ENCODE assay signal across 10 cellular contexts in the genomic region with DNA sequence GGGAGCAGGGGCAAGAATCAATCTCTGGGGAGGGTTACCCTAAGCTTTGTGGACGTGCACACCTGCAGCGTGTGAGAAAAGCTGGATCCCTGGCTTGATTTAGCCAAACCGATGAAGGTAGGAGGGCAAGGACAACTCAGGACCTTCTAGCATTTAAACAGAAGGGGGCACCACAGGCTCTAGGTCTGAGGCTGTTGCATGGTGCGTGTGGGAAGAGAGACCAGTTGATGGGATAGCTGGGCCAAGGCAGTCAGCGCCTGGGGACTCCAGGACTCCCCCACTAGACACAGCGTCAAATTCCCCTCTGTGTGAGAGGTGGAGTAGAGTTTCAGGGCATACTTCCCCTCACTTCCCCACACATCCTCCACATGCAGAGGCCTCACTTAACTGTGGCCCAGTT. TPM values are rescaled to one million over a fixed set of nuclear protein-coding genes. Genes with fewer than 3 reads are reported as not detected.
DNase-seq lines count a peak whose midpoint lies in the region; ATAC-seq and TF ChIP-seq lines count a peak whose summit lies in the region.
"Had no signal": no experiment of that assay in that cellular context is flagged by ENCODE, and none has a peak within 500 bp of the region (broad histone marks: within the 10 kb centered on the region; RNA-seq: fewer than 3 reads in every experiment).

No MANE protein-coding gene starts in this region.

- intact Hi-C loops in HCT116 (cut with micrococcal nuclease): loop anchor here (1.0 kb wide), 1 partner anchor 175 kb away; no protein-coding TSS in a partner anchor

- no peak overlapping the region for H2AFZ ChIP-seq in HCT116 (ENCODE audit: low read depth, low read length, poor library complexity, severe bottlenecking)

- DNase-seq in DMS 273 (lab: John Stamatoyannopoulos, UW; ENCODE audit: unreplicated experiment) (peak; percentile 74), HCT116 (ENCODE audit: low read depth, low spot score) (no peak), SW480 (ENCODE audit: low spot score) (peak; percentile 2), left kidney (ENCODE audit: low read depth, low spot score) (peak; percentile 71), SKM-1 treated with dmso at 0.1 percent for 144 hours (lab: John Stamatoyannopoulos, UW; ENCODE audit: unreplicated experiment) (no peak), glomerular visceral epithelial cell (ENCODE audit: extremely low spot score) (no peak)
- no peak for DNase-seq in activated CD4-positive, alpha-beta T cell treated with anti-CD3 and anti-CD28 coated beads, Interleukin-2, amount 50 U/mL, for 4 hours
- DNase-seq: activated CD8-positive, alpha-beta T cell treated with anti-CD3 and anti-CD28 coated beads, Interleukin-2, amount 10 ng/mL, durations not matched to agents 7 days and 5 days had no signal

- no peaks in the 10 kb centered on the region for H3K9me2 ChIP-seq in HCT116 (ENCODE audit: insufficient read depth)

- H3K4me2 ChIP-seq in HCT116 (ENCODE audit: low read length): no peak overlapping the region

- H4K20me1 ChIP-seq in HCT116 (ENCODE audit: insufficient read depth): no peaks in the 10 kb centered on the region

- H3K9me3 ChIP-seq in HCT116 (ENCODE audit: control insufficient read depth in 1 of 2, insufficient read depth in 1 of 2, low read depth in 1 of 2, low read length in 2 of 2): no peaks in the 10 kb centered on the region

- H3K9ac ChIP-seq in HCT116 (ENCODE audit: low read length): no peak overlapping the region

- CTCF ChIA-PET in HCT116 (lab: Charles Lee): interaction anchor here (1.1 to 2.2 kb wide), 3 partner anchors 175 to 889 kb away, joined by 4 to 10 read pairs (median 7); no protein-coding TSS in a partner anchor

- no peak overlapping the region for H3K27ac ChIP-seq in HCT116 (ENCODE audit: low read depth, low read length)

- no peak overlapping the region for H3K4me3 ChIP-seq in HCT116 (replicated peaks in 1 of 2; ENCODE audit: low read depth in 1 of 2, low read length in 2 of 2)

- POLR2A ChIA-PET in HCT116 (lab: Charles Lee): no interaction called here

- no peak for TF ChIP-seq POLR2A in HCT116 (IDR thresholded peaks at IDR 0.05; ENCODE audit: borderline replicate concordance, extremely low read depth, insufficient read depth, insufficient read length)

- peak; percentile 11 to 28 (median 28); a peak in 3 of 6 replicates for TF ChIP-seq CTCF in HCT116 (IDR thresholded peaks at IDR 0.05 in 2 of 3, conservative IDR thresholded peaks at IDR 0.05 in 1 of 3; ENCODE audit: borderline replicate concordance in 1 of 3, insufficient read depth in 1 of 3, low read depth in 2 of 3, low read length in 2 of 3)

- no peaks in the 10 kb centered on the region for H3K79me2 ChIP-seq in HCT116 (ENCODE audit: insufficient read depth, low read length)

- RAD21 ChIA-PET in HCT116 (lab: Charles Lee; ENCODE audit: low non-redundant PET in 1 of 2, low total read pairs in 2 of 2, uncharacterized antibody in 2 of 2, unreplicated experiment in 2 of 2): interaction anchor here in 1 of 2 experiments (0.6 kb wide), 1 partner anchor 189 kb away, joined by 4 read pairs; a partner anchor contains a TSS

- peaks cover 0 to 12% of the 10 kb centered on the region in 2 experiments; a peak in 2 of 4 replicates for H3K4me1 ChIP-seq in HCT116 (ENCODE audit: control insufficient read depth in 1 of 2, insufficient read depth in 2 of 2, low read length in 2 of 2)

- no peaks in the 10 kb centered on the region for H3K36me3 ChIP-seq in HCT116 (ENCODE audit: control insufficient read depth in 1 of 2, insufficient read depth in 2 of 2, low read length in 2 of 2)

- H3K27me3 ChIP-seq in HCT116 (ENCODE audit: insufficient read depth, low read length): no peaks in the 10 kb centered on the region

- ATAC-seq in HCT116: no peak; the same call in 1 of the 2 replicates
- ATAC-seq in HG02763 (IDR thresholded peaks at IDR 0.05; ENCODE audit: unreplicated experiment): no peak
- ATAC-seq: activated CD8-positive, alpha-beta T cell treated with anti-CD3 and anti-CD28 coated beads, Interleukin-2, amount 10 ng/mL, durations not matched to agents 7 days and 5 days had no signal

- TF ChIP-seq RAD21 in HCT116 (IDR thresholded peaks at IDR 0.05; ENCODE audit: low read depth): peak; percentile 53

- no TSS peak for BruUV-seq in HCT116 (replicated peaks; lab: Mats Ljungman, UMichigan)

TF ChIP-seq in HCT116, 20 proteins besides CTCF, POLR2A, EP300 and RAD21:
- TF ChIP-seq EGR1 (IDR thresholded peaks at IDR 0.05; ENCODE audit: low read depth): no peak
- TF ChIP-seq YY1 (IDR thresholded peaks at IDR 0.05; ENCODE audit: extremely low read depth, insufficient replicate concordance, low read depth, low read length): no peak
- no peak for TF ChIP-seq JUND (IDR thresholded peaks at IDR 0.05)
- no peak for TF ChIP-seq ZNF274 (IDR thresholded peaks at IDR 0.05; ENCODE audit: low read depth, low read length)
- TF ChIP-seq SIN3A (IDR thresholded peaks at IDR 0.05; ENCODE audit: low read depth): no peak
- TF ChIP-seq EZH2 (IDR thresholded peaks at IDR 0.05): no peak
- TF ChIP-seq, protein P1, sequence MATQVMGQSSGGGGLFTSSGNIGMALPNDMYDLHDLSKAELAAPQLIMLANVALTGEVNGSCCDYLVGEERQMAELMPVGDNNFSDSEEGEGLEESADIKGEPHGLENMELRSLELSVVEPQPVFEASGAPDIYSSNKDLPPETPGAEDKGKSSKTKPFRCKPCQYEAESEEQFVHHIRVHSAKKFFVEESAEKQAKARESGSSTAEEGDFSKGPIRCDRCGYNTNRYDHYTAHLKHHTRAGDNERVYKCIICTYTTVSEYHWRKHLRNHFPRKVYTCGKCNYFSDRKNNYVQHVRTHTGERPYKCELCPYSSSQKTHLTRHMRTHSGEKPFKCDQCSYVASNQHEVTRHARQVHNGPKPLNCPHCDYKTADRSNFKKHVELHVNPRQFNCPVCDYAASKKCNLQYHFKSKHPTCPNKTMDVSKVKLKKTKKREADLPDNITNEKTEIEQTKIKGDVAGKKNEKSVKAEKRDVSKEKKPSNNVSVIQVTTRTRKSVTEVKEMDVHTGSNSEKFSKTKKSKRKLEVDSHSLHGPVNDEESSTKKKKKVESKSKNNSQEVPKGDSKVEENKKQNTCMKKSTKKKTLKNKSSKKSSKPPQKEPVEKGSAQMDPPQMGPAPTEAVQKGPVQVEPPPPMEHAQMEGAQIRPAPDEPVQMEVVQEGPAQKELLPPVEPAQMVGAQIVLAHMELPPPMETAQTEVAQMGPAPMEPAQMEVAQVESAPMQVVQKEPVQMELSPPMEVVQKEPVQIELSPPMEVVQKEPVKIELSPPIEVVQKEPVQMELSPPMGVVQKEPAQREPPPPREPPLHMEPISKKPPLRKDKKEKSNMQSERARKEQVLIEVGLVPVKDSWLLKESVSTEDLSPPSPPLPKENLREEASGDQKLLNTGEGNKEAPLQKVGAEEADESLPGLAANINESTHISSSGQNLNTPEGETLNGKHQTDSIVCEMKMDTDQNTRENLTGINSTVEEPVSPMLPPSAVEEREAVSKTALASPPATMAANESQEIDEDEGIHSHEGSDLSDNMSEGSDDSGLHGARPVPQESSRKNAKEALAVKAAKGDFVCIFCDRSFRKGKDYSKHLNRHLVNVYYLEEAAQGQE (IDR thresholded peaks at IDR 0.05; ENCODE audit: low read depth): no peak
- TF ChIP-seq, protein P2, sequence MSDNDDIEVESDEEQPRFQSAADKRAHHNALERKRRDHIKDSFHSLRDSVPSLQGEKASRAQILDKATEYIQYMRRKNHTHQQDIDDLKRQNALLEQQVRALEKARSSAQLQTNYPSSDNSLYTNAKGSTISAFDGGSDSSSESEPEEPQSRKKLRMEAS (IDR thresholded peaks at IDR 0.05): no peak
- TF ChIP-seq CEBPB (IDR thresholded peaks at IDR 0.05; ENCODE audit: low read depth): no peak
TF ChIP-seq in HCT116: peak in this region for 0.

RNA-seq across cellular contexts. Expression of a gene that starts 4.3 kb away (rescaled TPM):
- 4.2 TPM for total RNA-seq in HCT116 (2021; ENCODE audit: unreplicated experiment)
- polyA plus RNA-seq in HCT116 (2012): 2.6 and 2.9 TPM in 2 replicates
- total RNA-seq: activated CD8-positive, alpha-beta T cell treated with anti-CD3 and anti-CD28 coated beads, Interleukin-2, amount 10 ng/mL, durations not matched to agents 7 days and 5 days had no signal

RNA-seq across cellular contexts. Expression of a gene that starts 56.6 kb away (rescaled TPM):
- total RNA-seq in HCT116 (2021; ENCODE audit: unreplicated experiment): 92.7 TPM
- 72.3 and 77.1 TPM in 2 replicates for polyA plus RNA-seq in HCT116 (2012)
- total RNA-seq: activated CD8-positive, alpha-beta T cell treated with anti-CD3 and anti-CD28 coated beads, Interleukin-2, amount 10 ng/mL, durations not matched to agents 7 days and 5 days; mononuclear cell had no signal

Comparison
In these comparisons a context has a peak if more than half of its experiments do, and no peak if none do; other contexts are left out.
1. DNase-seq: peak in DMS 273 (single experiment), SW480 (single experiment) and left kidney (single experiment); none in HCT116 (single experiment), SKM-1 treated with dmso at 0.1 percent for 144 hours (single experiment), activated CD4-positive, alpha-beta T cell treated with anti-CD3 and anti-CD28 coated beads, Interleukin-2, amount 50 U/mL, for 4 hours (0 of 2) and glomerular visceral epithelial cell (single experiment).